ENCODE assay signal across 15 cellular contexts in the genomic region with DNA sequence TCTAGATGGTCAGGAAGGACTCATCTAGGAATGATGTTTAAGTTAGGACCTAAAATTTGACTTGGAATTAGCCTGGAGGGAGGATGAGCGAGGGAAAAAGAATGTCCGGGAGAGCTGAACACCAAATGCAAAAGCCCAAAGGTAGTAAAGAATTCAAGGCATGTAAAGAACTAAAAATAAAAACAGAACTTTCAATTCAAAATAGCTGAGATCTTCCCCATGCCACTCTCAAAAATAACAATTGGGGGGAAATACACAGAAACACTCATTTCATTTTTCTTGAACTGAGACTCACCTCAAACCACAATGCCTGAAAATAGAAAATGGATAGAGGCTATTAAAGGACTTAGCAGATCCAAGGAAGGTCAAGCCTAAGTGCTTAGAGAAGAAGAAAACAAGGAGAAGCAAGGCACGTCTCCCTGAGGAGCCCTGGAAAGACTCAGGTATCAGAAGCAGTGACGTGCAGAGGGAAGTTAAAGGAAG. TPM values are rescaled to one million over a fixed set of nuclear protein-coding genes. Genes with fewer than 3 reads are reported as not detected.
A peak's percentile ranks its signal among the peaks of the same experiment; 100 is the strongest.
DNase-seq lines count a peak whose midpoint lies in the region; ATAC-seq and TF ChIP-seq lines count a peak whose summit lies in the region.
"Had no signal": no experiment of that assay in that cellular context is flagged by ENCODE, and none has a peak within 500 bp of the region (broad histone marks: within the 10 kb centered on the region; RNA-seq: fewer than 3 reads in every experiment).

No MANE protein-coding gene starts in this region.

- H3K9me3 Mint-ChIP-seq in MCF 10A (ENCODE audit: unreplicated experiment), result no peaks in the 10 kb centered on the region
- no peaks in the 10 kb centered on the region for H3K9me3 Mint-ChIP-seq in stimulated activated naive B cell treated with anti-CD40 and anti-IgM and Interleukin-4, amounts not matched to agents 10 μg/mL and 1 μg/mL and 100 μg/mL, for 72 hours

- intact Hi-C loops in MCF 10A (cut with micrococcal nuclease) (no loop called here), breast epithelium (cut with DNase I; ENCODE audit: low total_unique reads) (loop anchor here (5.0 kb wide), 1 partner anchor 170 kb away; no protein-coding TSS in a partner anchor)

- H3K27ac Mint-ChIP-seq in MCF 10A (ENCODE audit: low read depth, unreplicated experiment), result peak overlapping the region; percentile 32
- no peak overlapping the region for H3K27ac Mint-ChIP-seq in stimulated activated naive B cell treated with anti-CD40 and anti-IgM and Interleukin-4, amounts not matched to agents 10 μg/mL and 1 μg/mL and 100 μg/mL, for 72 hours

- H3K9ac ChIP-seq in OCI-LY3 (ENCODE audit: low read length), result no peak overlapping the region

- no peaks in the 10 kb centered on the region for H3K36me3 Mint-ChIP-seq in MCF 10A (ENCODE audit: insufficient read depth, unreplicated experiment)
- no peaks in the 10 kb centered on the region for H3K36me3 Mint-ChIP-seq in stimulated activated naive B cell treated with anti-CD40 and anti-IgM and Interleukin-4, amounts not matched to agents 10 μg/mL and 1 μg/mL and 100 μg/mL, for 72 hours

- BruUV-seq in MCF 10A (replicated peaks; lab: Mats Ljungman, UMichigan), result no TSS peak

- no peak overlapping the region for H2AFZ ChIP-seq in OCI-LY3 (ENCODE audit: low read depth, low read length)

- ATAC-seq in stimulated activated naive B cell treated with anti-CD40 and anti-IgM and Interleukin-4, amounts not matched to agents 10 μg/mL and 1 μg/mL and 100 μg/mL, for 72 hours (replicated peaks), result peak; percentile 45 to 70

- H3K27me3 ChIP-seq in breast epithelium, result no peaks in the 10 kb centered on the region
- H3K27me3 ChIP-seq in OCI-LY3 (ENCODE audit: low read depth, low read length), result no peaks in the 10 kb centered on the region
- H3K27me3 ChIP-seq: neutrophil, spleen had no signal

- no peaks in the 10 kb centered on the region for H3K9me3 ChIP-seq in breast epithelium
- no peaks in the 10 kb centered on the region for H3K9me3 ChIP-seq in OCI-LY3 (ENCODE audit: insufficient read depth, low read length)
- H3K9me3 ChIP-seq: neutrophil, spleen had no signal

- no peak for DNase-seq in MCF 10A (ENCODE audit: unreplicated experiment)
- DNase-seq in breast epithelium (ENCODE audit: low spot score in 2 of 2), result no peak
- peak; percentile 76 for DNase-seq in fibroblast of the aortic adventitia (ENCODE audit: low read depth)
- DNase-seq in stimulated activated naive B cell treated with anti-CD40 and anti-IgM and Interleukin-4, amounts not matched to agents 10 μg/mL and 1 μg/mL and 100 μg/mL, for 72 hours, result no peak
- DNase-seq in NCI-H748 (lab: John Stamatoyannopoulos, UW; ENCODE audit: unreplicated experiment), result no peak
- DNase-seq in DMS 273 treated with DMSO at 0.1 percent for 48 hours (lab: John Stamatoyannopoulos, UW), result no peak
- no peak for DNase-seq in mucosa of gallbladder (ENCODE audit: low spot score)
- DNase-seq: activated gamma-delta T cell, NCI-H1417 treated with DMSO at 0.1 percent for 48 hours, spleen had no signal

- no peak overlapping the region for H3K4me3 Mint-ChIP-seq in MCF 10A (ENCODE audit: unreplicated experiment)
- peak overlapping the region; percentile 14 to 29 for H3K4me3 Mint-ChIP-seq in stimulated activated naive B cell treated with anti-CD40 and anti-IgM and Interleukin-4, amounts not matched to agents 10 μg/mL and 1 μg/mL and 100 μg/mL, for 72 hours

- TF ChIP-seq CTCF in MCF 10A (IDR thresholded peaks at IDR 0.05; ENCODE audit: unreplicated experiment) (no peak), breast epithelium (IDR thresholded peaks at IDR 0.05) (no peak), OCI-LY3 (IDR thresholded peaks at IDR 0.05; ENCODE audit: low read depth, low read length) (no peak), fibroblast of the aortic adventitia (IDR thresholded peaks at IDR 0.05; ENCODE audit: insufficient read depth, low read length) (no peak)

- peak overlapping the region; percentile 59 for H3K4me2 ChIP-seq in OCI-LY3 (ENCODE audit: low read length)

- POLR2A ChIA-PET in MCF 10A (lab: Yijun Ruan, JAX), result interaction anchor here (0.9 to 1.9 kb wide), 2 partner anchors 9 kb away, joined by 3 to 7 read pairs; no protein-coding TSS in a partner anchor

- CTCF ChIA-PET in MCF 10A (lab: Yijun Ruan, JAX), result interaction anchor here (0.6 to 1.3 kb wide), 5 partner anchors 9 to 1545 kb away, joined by 3 to 5 read pairs (median 3); no protein-coding TSS in a partner anchor

- no peak for TF ChIP-seq POLR2A in breast epithelium (IDR thresholded peaks at IDR 0.05)

- H3K4me3 ChIP-seq in breast epithelium, result no peak overlapping the region
- H3K4me3 ChIP-seq in OCI-LY3 (ENCODE audit: low read length), result peak overlapping the region; percentile 21
- no peak overlapping the region for H3K4me3 ChIP-seq in fibroblast of the aortic adventitia (ENCODE audit: low read depth, low read length)
- H3K4me3 ChIP-seq: coronary artery, spleen had no signal

- H3K36me3 ChIP-seq in breast epithelium (no peaks in the 10 kb centered on the region), OCI-LY3 (replicated peaks; ENCODE audit: low read depth, low read length) (no peaks in the 10 kb centered on the region)
- H3K36me3 ChIP-seq: neutrophil, spleen had no signal

- H3K4me1 ChIP-seq in breast epithelium, result no peaks in the 10 kb centered on the region
- H3K4me1 ChIP-seq in OCI-LY3 (ENCODE audit: low read length), result peaks cover 21% of the 10 kb centered on the region
- H3K4me1 ChIP-seq: spleen had no signal

- H3K27ac ChIP-seq in breast epithelium, result no peak overlapping the region
- H3K27ac ChIP-seq in OCI-LY3 (ENCODE audit: low read length), result no peak overlapping the region
- H3K27ac ChIP-seq: coronary artery, neutrophil, spleen had no signal

- no peaks in the 10 kb centered on the region for H4K20me1 ChIP-seq in OCI-LY3 (ENCODE audit: insufficient read depth, low read length)

- H3K79me2 ChIP-seq in OCI-LY3 (ENCODE audit: low read length), result no peaks in the 10 kb centered on the region

- peaks cover 14% of the 10 kb centered on the region for H3K4me1 Mint-ChIP-seq in MCF 10A (ENCODE audit: insufficient read depth, unreplicated experiment)
- peaks cover 8 to 10% of the 10 kb centered on the region in 2 donors for H3K4me1 Mint-ChIP-seq in stimulated activated naive B cell treated with anti-CD40 and anti-IgM and Interleukin-4, amounts not matched to agents 10 μg/mL and 1 μg/mL and 100 μg/mL, for 72 hours

- H3K27me3 Mint-ChIP-seq in MCF 10A (ENCODE audit: insufficient read depth, unreplicated experiment), result no peaks in the 10 kb centered on the region
- no peaks in the 10 kb centered on the region for H3K27me3 Mint-ChIP-seq in stimulated activated naive B cell treated with anti-CD40 and anti-IgM and Interleukin-4, amounts not matched to agents 10 μg/mL and 1 μg/mL and 100 μg/mL, for 72 hours

RNA-seq across cellular contexts. Expression of a gene that starts 10.5 kb away (rescaled TPM):
- total RNA-seq in MCF 10A (2022) (0.15 TPM in 1 of 2 replicates, not detected in the other), breast epithelium (under 1 TPM in 1 of 3 donors, not detected in 2; 0.15 TPM), fibroblast of the aortic adventitia (ENCODE audit: low replicate concordance) (not detected in 2 replicates), mucosa of gallbladder (not detected)
- total RNA-seq: Daoy, urinary bladder had no signal

RNA-seq across cellular contexts. Expression of a gene that starts 10.6 kb away (rescaled TPM):
- total RNA-seq in MCF 10A (2022) (46.6 and 52.0 TPM in 2 replicates), breast epithelium (10 to 100 TPM; 59.4 to 64.5 (median 61.6) TPM), fibroblast of the aortic adventitia (ENCODE audit: low replicate concordance) (48.6 and 57.6 TPM in 2 replicates), mucosa of gallbladder (37.2 TPM)

RNA-seq across cellular contexts. Expression of a gene that starts 44.7 kb away (rescaled TPM):
- total RNA-seq in MCF 10A (2022) (0.20 and 0.47 TPM in 2 replicates), breast epithelium (under 1 TPM; 0.44 to 0.98 (median 0.80) TPM), fibroblast of the aortic adventitia (ENCODE audit: low replicate concordance) (0.09 TPM in 1 of 2 replicates, not detected in the other), mucosa of gallbladder (2.5 TPM)
